22 cellular contexts compared by ENCODE assay signal in the genomic region with DNA sequence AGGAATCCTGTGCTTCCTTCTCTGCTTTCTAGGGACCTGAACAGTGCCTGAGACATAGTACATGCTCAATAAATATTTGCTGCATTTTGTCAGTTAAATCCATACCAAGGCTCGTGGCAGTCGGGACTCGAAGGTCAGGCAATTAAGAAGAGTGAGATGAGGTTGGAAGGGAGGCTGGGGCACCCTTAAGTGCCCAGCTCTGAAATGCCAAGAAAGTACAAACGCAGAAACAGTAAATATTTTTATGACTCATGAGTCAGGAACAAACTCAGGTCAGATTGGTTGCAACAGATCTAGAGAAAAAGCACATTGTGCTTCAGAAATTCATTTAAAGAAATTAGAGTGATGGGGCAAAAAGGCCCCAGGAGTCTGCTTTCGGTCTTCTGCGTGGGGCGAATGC.
"Had no signal": no experiment of that assay in that cellular context is flagged by ENCODE, and none has a peak within 500 bp of the region (broad histone marks: within the 10 kb centered on the region; RNA-seq: fewer than 3 reads in every experiment).

No MANE protein-coding gene starts in this region.

- DNase-seq: activated CD4-positive, alpha-beta T cell treated with anti-CD3 and anti-CD28 coated beads, Interleukin-2, amount 10 ng/mL, durations not matched to agents 7 days and 5 days; activated CD8-positive, alpha-beta memory T cell treated with anti-CD3 and anti-CD28 coated beads, Interleukin-2, amount 50 U/mL, for 4 hours; activated CD8-positive, alpha-beta T cell treated with anti-CD3 and anti-CD28 coated beads, Interleukin-2, amount 10 ng/mL, durations not matched to agents 7 days and 5 days; activated naive CD4-positive, alpha-beta T cell treated with anti-CD3 and anti-CD28 coated beads for 36 hours; activated T-cell treated with anti-CD3 and anti-CD28 coated beads, Interleukin-2, amount 50 U/mL, for 4 hours; anterior cingulate cortex; brain microvascular endothelial cell; colonic mucosa; endodermal cell; left cardiac atrium; naive thymus-derived CD8-positive, alpha-beta T cell; pancreas; stimulated activated CD4-positive, alpha-beta T cell treated with anti-CD3 and anti-CD28 coated beads, Interleukin-4, amount 100 ng/mL, for 24 hours; upper lobe of right lung had no signal

- H3K27me3 ChIP-seq: brain microvascular endothelial cell, colonic mucosa, pancreas, upper lobe of right lung had no signal

- H3K36me3 ChIP-seq: brain microvascular endothelial cell, colonic mucosa, esophagus muscularis mucosa, neutrophil, pancreas, thoracic aorta, upper lobe of right lung had no signal

- ATAC-seq: activated CD4-positive, CD25-positive, alpha-beta regulatory T cell treated with anti-CD3 and anti-CD28 coated beads, Interleukin-2, amount 50 U/mL, for 24 hours; activated CD8-positive, alpha-beta T cell treated with anti-CD3 and anti-CD28 coated beads, Interleukin-2, amount 10 ng/mL, durations not matched to agents 7 days and 5 days; activated T-cell treated with anti-CD3 and anti-CD28 coated beads, Interleukin-2, amount 50 U/mL, for 4 hours; left cardiac atrium; naive thymus-derived CD8-positive, alpha-beta T cell; pancreas; sciatic nerve; stimulated activated effector memory CD8-positive, alpha-beta T cell treated with anti-CD3 and anti-CD28 coated beads, Interleukin-12 subunit alpha, Interleukin-12 subunit beta, amount 100 ng/mL, for 72 hours; upper lobe of right lung had no signal

- H3K27me3 Mint-ChIP-seq: activated CD4-positive, alpha-beta T cell treated with anti-CD3 and anti-CD28 coated beads, Interleukin-2, amount 10 ng/mL, durations not matched to agents 7 days and 5 days had no signal

- H3K4me3 Mint-ChIP-seq: activated CD4-positive, alpha-beta T cell treated with anti-CD3 and anti-CD28 coated beads, Interleukin-2, amount 10 ng/mL, durations not matched to agents 7 days and 5 days; activated CD8-positive, alpha-beta T cell treated with anti-CD3 and anti-CD28 coated beads, Interleukin-2, amount 10 ng/mL, durations not matched to agents 7 days and 5 days; activated naive CD4-positive, alpha-beta T cell treated with anti-CD3 and anti-CD28 coated beads for 36 hours; activated T-cell treated with anti-CD3 and anti-CD28 coated beads, Interleukin-2, amount 50 U/mL, for 4 hours; central memory CD8-positive, alpha-beta T cell; endodermal cell; naive thymus-derived CD8-positive, alpha-beta T cell; stimulated activated effector memory CD8-positive, alpha-beta T cell treated with anti-CD3 and anti-CD28 coated beads, Interleukin-12 subunit alpha, Interleukin-12 subunit beta, amount 100 ng/mL, for 72 hours had no signal

- H3K4me1 Mint-ChIP-seq: central memory CD8-positive, alpha-beta T cell; stimulated activated effector memory CD8-positive, alpha-beta T cell treated with anti-CD3 and anti-CD28 coated beads, Interleukin-12 subunit alpha, Interleukin-12 subunit beta, amount 100 ng/mL, for 72 hours had no signal

- H3K27ac ChIP-seq: brain microvascular endothelial cell, colonic mucosa, esophagus muscularis mucosa, neutrophil, pancreas, thoracic aorta, upper lobe of right lung had no signal

- H3K4me3 ChIP-seq: colonic mucosa, esophagus muscularis mucosa, pancreas, smooth muscle cell, thoracic aorta, upper lobe of right lung had no signal

- H3K36me3 Mint-ChIP-seq: stimulated activated effector memory CD8-positive, alpha-beta T cell treated with anti-CD3 and anti-CD28 coated beads, Interleukin-12 subunit alpha, Interleukin-12 subunit beta, amount 100 ng/mL, for 72 hours had no signal

- H3K4me1 ChIP-seq: colonic mucosa, esophagus muscularis mucosa, pancreas, upper lobe of right lung had no signal

- H3K9me3 ChIP-seq: colonic mucosa, esophagus muscularis mucosa, neutrophil, pancreas, thoracic aorta, upper lobe of right lung had no signal

- H3K27ac Mint-ChIP-seq: activated CD4-positive, alpha-beta T cell treated with anti-CD3 and anti-CD28 coated beads, Interleukin-2, amount 10 ng/mL, durations not matched to agents 7 days and 5 days; activated CD8-positive, alpha-beta T cell treated with anti-CD3 and anti-CD28 coated beads, Interleukin-2, amount 10 ng/mL, durations not matched to agents 7 days and 5 days; activated naive CD4-positive, alpha-beta T cell treated with anti-CD3 and anti-CD28 coated beads for 36 hours; endodermal cell; naive thymus-derived CD8-positive, alpha-beta T cell; stimulated activated effector memory CD8-positive, alpha-beta T cell treated with anti-CD3 and anti-CD28 coated beads, Interleukin-12 subunit alpha, Interleukin-12 subunit beta, amount 100 ng/mL, for 72 hours had no signal
